8 cellular contexts compared by ENCODE assay signal in genomic region chr1:115828101-115829022, GRCh38. TPM values are rescaled to one million over a fixed set of nuclear protein-coding genes. Genes with fewer than 3 reads are reported as not detected.
DNase-seq lines count a peak whose midpoint lies in the region; ATAC-seq, FAIRE-seq and TF ChIP-seq lines count a peak whose summit lies in the region.

No MANE protein-coding gene starts in this region.

- BruUV-seq in HepG2 (replicated peaks; lab: Mats Ljungman, UMichigan) = no TSS peak

- H3K4me1 ChIP-seq in ACC112 (ENCODE audit: control insufficient read depth, insufficient read depth, low read length, unreplicated experiment) = peaks cover 13% of the 10 kb centered on the region
- H3K4me1 ChIP-seq in HepG2 (ENCODE audit: insufficient read depth, low read length) = 0 out of 2 replicates have a peak, but pooled peaks cover 7% of the 10 kb centered on the region
- H3K4me1 ChIP-seq in stomach = peaks cover 11 to 34% (median 15%) of the 10 kb centered on the region in 4 donors

- WGBS in HepG2 (ENCODE audit: low lambda C conversion rate) = 32% methylated on average over 26 of the region's 80 CpGs
- WGBS in stomach, 5 donors = 5 to 19% (median 8%) methylated on average over 38 to 80 of the region's 80 CpGs

- H3K4me3 ChIP-seq in ACC112 (ENCODE audit: low read depth, low read length) (peak overlapping the region; percentile 70), HepG2 (replicated peaks in 1 of 3; ENCODE audit: insufficient read depth in 1 of 3, low read depth in 2 of 3, low read length in 3 of 3) (peak overlapping the region in 2 of 3 experiments; percentile 31 to 65; a peak in 4 of 6 replicates), stomach (peak overlapping the region; percentile 52 to 61 (median 56))

- no peak overlapping the region for H3K9ac ChIP-seq in HepG2 (ENCODE audit: insufficient read depth, low read depth, low read length)

- POLR2A ChIA-PET in HepG2 (lab: Yijun Ruan, JAX) = no interaction called here

- intact Hi-C loops in HepG2 (cut with micrococcal nuclease; ENCODE audit: unreplicated experiment) = no loop called here
- intact Hi-C loops in stomach (cut with DNase I; ENCODE audit: low total_unique reads) = no loop called here

- H3K36me3 ChIP-seq in ACC112 (ENCODE audit: insufficient read depth, low read length) (no peaks in the 10 kb centered on the region), HepG2 (replicated peaks in 1 of 2; ENCODE audit: control insufficient read depth in 1 of 2, insufficient read depth in 2 of 2, low read length in 2 of 2) (no peaks in the 10 kb centered on the region), stomach (no peaks in the 10 kb centered on the region)

- no peak for TF ChIP-seq CTCF in HepG2 (CRISPR knock-in tag; IDR thresholded peaks at IDR 0.05)
- no peak for TF ChIP-seq CTCF in stomach (IDR thresholded peaks at IDR 0.05)

- TF ChIP-seq EP300 in HepG2 (IDR thresholded peaks at IDR 0.05; ENCODE audit: low read depth in 2 of 2, low read length in 2 of 2) = no peak
- no peak for TF ChIP-seq EP300 in HepG2 (CRISPR knock-in tag; IDR thresholded peaks at IDR 0.05; ENCODE audit: borderline replicate concordance)
- TF ChIP-seq EP300 in stomach (IDR thresholded peaks at IDR 0.05) = no peak

- H3K79me2 ChIP-seq in ACC112 (ENCODE audit: control insufficient read depth, insufficient read depth, low read length, unreplicated experiment) (no peaks in the 10 kb centered on the region), HepG2 (ENCODE audit: insufficient read depth, low read length) (no peaks in the 10 kb centered on the region)

- no peak overlapping the region; the same call in 1 of the 2 replicates for H3K27ac ChIP-seq in ACC112 (ENCODE audit: low read depth, low read length)
- no peak overlapping the region for H3K27ac ChIP-seq in HepG2 (ENCODE audit: extremely low read length, insufficient read depth, low read length)
- H3K27ac ChIP-seq in stomach = peak overlapping the region in 2 of 5 donors; percentile 53 to 73

- peaks cover 38% of the 10 kb centered on the region for H3K27me3 ChIP-seq in ACC112 (ENCODE audit: insufficient read depth, low read length)
- peaks cover 1 to 29% of the 10 kb centered on the region in 2 experiments; a peak in 2 of 5 replicates for H3K27me3 ChIP-seq in HepG2 (ENCODE audit: control insufficient read depth in 1 of 2, insufficient read depth in 2 of 2, low read length in 2 of 2)
- H3K27me3 ChIP-seq in stomach = peaks cover 0 to 27% (median 9%) of the 10 kb centered on the region in 3 donors

- no peak for TF ChIP-seq RAD21 in HepG2 (CRISPR knock-in tag; IDR thresholded peaks at IDR 0.05)

- peak; percentile 42 for DNase-seq in NCI-H1105 (lab: John Stamatoyannopoulos, UW)
- DNase-seq in cerebellar cortex (ENCODE audit: low spot score) = peak; percentile 40
- no peak for DNase-seq in HepG2 (ENCODE audit: low spot score)
- DNase-seq in stomach = peak; percentile 35
- DNase-seq in UCSD-AML1 (lab: John Stamatoyannopoulos, UW; ENCODE audit: unreplicated experiment) = no peak

- TF ChIP-seq POLR2A in HepG2 (IDR thresholded peaks at IDR 0.05; ENCODE audit: insufficient read depth in 1 of 2, low read depth in 2 of 2, low read length in 2 of 2) (no peak), stomach (IDR thresholded peaks at IDR 0.05) (no peak)

- no peak for FAIRE-seq in HepG2 (lab: Jason Lieb, UNC)

- peak; percentile 85 for ATAC-seq in HepG2
- ATAC-seq in GM18517 (IDR thresholded peaks at IDR 0.05; ENCODE audit: unreplicated experiment) = no peak
- no peak for ATAC-seq in GM18519 (IDR thresholded peaks at IDR 0.05; ENCODE audit: low FRiP score, unreplicated experiment)

- in situ Hi-C loops in HepG2 (cut with HindIII; ENCODE audit: extremely low pct_ligation_motif_present, low pct_unique_long_range_greater_than_20kb) = no loop called here

- H3K4me2 ChIP-seq in HepG2 (ENCODE audit: low read depth, low read length) = peak overlapping the region; percentile 85

- CTCF ChIA-PET in HepG2 (lab: Yijun Ruan, JAX; ENCODE audit: low intra/inter-chr PET ratio, low total read pairs) = no interaction called here

- H2AFZ ChIP-seq in ACC112 (ENCODE audit: low read length, unreplicated experiment) (peak overlapping the region; percentile 77), HepG2 (ENCODE audit: low read length) (no peak overlapping the region)

- H3K9me3 ChIP-seq in HepG2 (ENCODE audit: low read length) (no peaks in the 10 kb centered on the region), stomach (no peaks in the 10 kb centered on the region)

- H4K20me1 ChIP-seq in HepG2 (ENCODE audit: insufficient read depth, low read length) = no peaks in the 10 kb centered on the region

TF ChIP-seq in HepG2, 621 proteins besides CTCF, POLR2A, EP300 and RAD21 (continues in another document):
- TF ChIP-seq REL (CRISPR knock-in tag; conservative IDR thresholded peaks at IDR 0.05) = no peak
- peak; percentile 86 for TF ChIP-seq ZNF777 (CRISPR knock-in tag; IDR thresholded peaks at IDR 0.05)
- no peak for TF ChIP-seq NCOA2 (CRISPR knock-in tag; IDR thresholded peaks at IDR 0.05)
- TF ChIP-seq MAFF (IDR thresholded peaks at IDR 0.05; ENCODE audit: low read depth, low read length) = no peak
- TF ChIP-seq ZNF790 (CRISPR knock-in tag; IDR thresholded peaks at IDR 0.05; ENCODE audit: borderline replicate concordance) = no peak
- no peak for TF ChIP-seq POLR2G (IDR thresholded peaks at IDR 0.05; ENCODE audit: low read depth, low read length)
- peak; percentile 9 for TF ChIP-seq XRCC5 (optimal IDR thresholded peaks at IDR 0.05; ENCODE audit: low read length)
- TF ChIP-seq PHF21A (CRISPR knock-in tag; IDR thresholded peaks at IDR 0.05) = no peak
- peak; percentile 21; the same call in 1 of the 2 replicates for TF ChIP-seq GABPB1 (CRISPR knock-in tag; IDR thresholded peaks at IDR 0.05)

RNA-seq across cellular contexts. Expression of gene NHLH2, which starts 12.6 kb away (rescaled TPM):
- total RNA-seq in HepG2 (2016; rRNA removed; fragmentation: Illumina TruSeq; extraction: Trizol) (not detected in 2 replicates), stomach (not detected)
- not detected in 2 replicates for total RNA-seq in HepG2 (2016; cell fraction: cytosol; rRNA removed; fragmentation: Illumina TruSeq; extraction: Trizol; ENCODE audit: low read depth)
- not detected in 2 replicates for total RNA-seq in HepG2 (2016; cell fraction: insoluble cytoplasmic fraction; rRNA removed; fragmentation: Illumina TruSeq; extraction: Trizol)
- not detected in 2 replicates for total RNA-seq in HepG2 (2016; cell fraction: membrane; rRNA removed; fragmentation: Illumina TruSeq; extraction: Trizol)
- total RNA-seq in HepG2 (2016; cell fraction: nucleus; rRNA removed; fragmentation: Illumina TruSeq; extraction: Trizol) = not detected in 2 replicates
- polyA plus RNA-seq in HepG2 (2011; rRNA removed) (not detected in 2 replicates), stomach (1 to 10 TPM in 1 of 3 donors, under 1 TPM in 1, not detected in 1; 0.31 to 1.5 TPM)
- not detected in 2 replicates for polyA plus RNA-seq in HepG2 (2011; cell fraction: cytosol; rRNA removed)
- polyA plus RNA-seq in HepG2 (2011; cell fraction: nucleus; rRNA removed) = not detected in 2 replicates
- not detected in 2 replicates for polyA plus RNA-seq in HepG2 (2012)
- not detected in 2 replicates for polyA plus RNA-seq in HepG2 (2016; cell fraction: cytosol; fragmentation: Illumina TruSeq; extraction: Trizol; ENCODE audit: low read depth)
- not detected in 2 replicates for polyA plus RNA-seq in HepG2 (2016; cell fraction: insoluble cytoplasmic fraction; fragmentation: Illumina TruSeq; extraction: Trizol; ENCODE audit: low read depth)
- not detected in 2 replicates for polyA plus RNA-seq in HepG2 (2016; cell fraction: membrane; fragmentation: Illumina TruSeq; extraction: Trizol; ENCODE audit: low read depth)
- polyA plus RNA-seq in HepG2 (2016; cell fraction: nucleus; fragmentation: Illumina TruSeq; extraction: Trizol; ENCODE audit: insufficient read depth, low read depth) = not detected in 2 replicates
- not detected in 2 replicates for polyA minus RNA-seq in HepG2 (2011; rRNA and poly(A)+ RNA removed; ENCODE audit: low replicate concordance)
- not detected in 2 replicates for polyA minus RNA-seq in HepG2 (2011; cell fraction: cytosol; rRNA and poly(A)+ RNA removed)
- polyA minus RNA-seq in HepG2 (2011; cell fraction: nucleus; rRNA and poly(A)+ RNA removed) = not detected in 2 replicates

RNA-seq across cellular contexts. Expression of gene CASQ2, which starts 59.8 kb away (rescaled TPM):
- total RNA-seq in HepG2 (2016; rRNA removed; fragmentation: Illumina TruSeq; extraction: Trizol) = not detected in 2 replicates
- total RNA-seq in HepG2 (2016; cell fraction: cytosol; rRNA removed; fragmentation: Illumina TruSeq; extraction: Trizol; ENCODE audit: low read depth) = not detected in 2 replicates
- total RNA-seq in HepG2 (2016; cell fraction: insoluble cytoplasmic fraction; rRNA removed; fragmentation: Illumina TruSeq; extraction: Trizol) = not detected in 2 replicates
- total RNA-seq in HepG2 (2016; cell fraction: membrane; rRNA removed; fragmentation: Illumina TruSeq; extraction: Trizol) = not detected in 2 replicates
- total RNA-seq in HepG2 (2016; cell fraction: nucleus; rRNA removed; fragmentation: Illumina TruSeq; extraction: Trizol) = not detected in 2 replicates
- polyA plus RNA-seq in HepG2 (2011; rRNA removed) = 0.05 TPM in 1 of 2 replicates, not detected in the other
- polyA plus RNA-seq in HepG2 (2011; cell fraction: cytosol; rRNA removed) = 0.03 TPM in 1 of 2 replicates, not detected in the other
- polyA plus RNA-seq in HepG2 (2011; cell fraction: nucleus; rRNA removed) = not detected in 2 replicates
- 0.05 TPM in 1 of 2 replicates, not detected in the other for polyA plus RNA-seq in HepG2 (2012)
- polyA plus RNA-seq in HepG2 (2016; cell fraction: cytosol; fragmentation: Illumina TruSeq; extraction: Trizol; ENCODE audit: low read depth) = not detected in 2 replicates
- polyA plus RNA-seq in HepG2 (2016; cell fraction: insoluble cytoplasmic fraction; fragmentation: Illumina TruSeq; extraction: Trizol; ENCODE audit: low read depth) = not detected in 2 replicates
- not detected in 2 replicates for polyA plus RNA-seq in HepG2 (2016; cell fraction: membrane; fragmentation: Illumina TruSeq; extraction: Trizol; ENCODE audit: low read depth)
- not detected in 2 replicates for polyA plus RNA-seq in HepG2 (2016; cell fraction: nucleus; fragmentation: Illumina TruSeq; extraction: Trizol; ENCODE audit: insufficient read depth, low read depth)
- polyA minus RNA-seq in HepG2 (2011; rRNA and poly(A)+ RNA removed; ENCODE audit: low replicate concordance) = not detected in 2 replicates
- polyA minus RNA-seq in HepG2 (2011; cell fraction: cytosol; rRNA and poly(A)+ RNA removed) = not detected in 2 replicates
- not detected in 2 replicates for polyA minus RNA-seq in HepG2 (2011; cell fraction: nucleus; rRNA and poly(A)+ RNA removed)
- 10 to 100 TPM in 3 of 5 donors, 1 to 10 TPM in 2; 7.0 to 41.4 (median 21.9) TPM for total RNA-seq in stomach
- 1 to 10 TPM in 2 of 3 donors, under 1 TPM in 1; 0.81 to 7.3 (median 2.0) TPM for polyA plus RNA-seq in stomach

Comparison
In these comparisons a context has a peak if more than half of its experiments do, and no peak if none do; other contexts are left out.
1. DNase-seq: peak in NCI-H1105 (single experiment), cerebellar cortex (single experiment) and stomach (single experiment); none in HepG2 (single experiment) and UCSD-AML1 (single experiment).
2. RNA of gene CASQ2, which starts 59.8 kb away (total RNA-seq): 7.0 to 41.4 TPM in stomach; not detected in HepG2; every median in the first group is over 4 times any median in the second.
3. Peak in every context shown above with its lines, with median percentiles within 50 percentile points of each other: H3K4me3 ChIP-seq.